In genomic region chr1:225923381-225923691, GRCh38 we compare ENCODE assay signal across 8 cellular contexts. TPM values are rescaled to one million over a fixed set of nuclear protein-coding genes. Genes with fewer than 3 reads are reported as not detected.
A peak's percentile ranks its signal among the peaks of the same experiment; 100 is the strongest.
DNase-seq lines count a peak whose midpoint lies in the region; ATAC-seq, FAIRE-seq and TF ChIP-seq lines count a peak whose summit lies in the region.

No MANE protein-coding gene starts in this region.

- H3K4me1 ChIP-seq in A549 (peaks cover 16% of the 10 kb centered on the region), mucosa of rectum (ENCODE audit: control insufficient read depth in 2 of 2, insufficient read depth in 2 of 2, low read length in 2 of 2) (peaks cover 16 to 22% of the 10 kb centered on the region in 2 donors)

- H3K27ac ChIP-seq in A549, result peak overlapping the region; percentile 98 to 99
- H3K27ac ChIP-seq in cingulate gyrus (ENCODE audit: low read depth, low read length), result peak overlapping the region; percentile 91
- peak overlapping the region; percentile 87 to 93 for H3K27ac ChIP-seq in mucosa of rectum (ENCODE audit: low read depth in 2 of 2, low read length in 2 of 2)

- H3K4me2 ChIP-seq in A549, result peak overlapping the region; percentile 89

- ATAC-seq in A549 (no peak; a peak in 1 of 6 replicates), GM18520 (IDR thresholded peaks at IDR 0.05; ENCODE audit: unreplicated experiment) (no peak)

- peak overlapping the region; percentile 94 to 96 for H3K9ac ChIP-seq in mucosa of rectum (ENCODE audit: low read depth in 1 of 2, low read length in 2 of 2)

- no peak for TF ChIP-seq RAD21 in A549 (conservative IDR thresholded peaks at IDR 0.05 in 1 of 2, IDR thresholded peaks at IDR 0.05 in 1 of 2)

- no peak for FAIRE-seq in A549 (lab: Jason Lieb, UNC)

- H3K4me3 ChIP-seq in A549, result peak overlapping the region; percentile 89
- peak overlapping the region; percentile 86 to 96 for H3K4me3 ChIP-seq in mucosa of rectum (ENCODE audit: low read length in 2 of 2)

- no peak for TF ChIP-seq POLR2A in A549 (IDR thresholded peaks at IDR 0.05; ENCODE audit: low read length)

- H3K9me3 ChIP-seq in A549 (no peaks in the 10 kb centered on the region), mucosa of rectum (ENCODE audit: control insufficient read depth in 2 of 2, low read length in 2 of 2) (no peaks in the 10 kb centered on the region)

- TF ChIP-seq CTCF in A549 (IDR thresholded peaks at IDR 0.05), result no peak

- CTCF ChIA-PET in A549 (lab: Yijun Ruan, JAX), result interaction anchor here (0.7 to 6.2 kb wide), 8 partner anchors 12 to 448 kb away, joined by 3 to 54 read pairs (median 4); partner anchors contain the start of gene EPHX1

- DNase-seq in A549 (ENCODE audit: low read depth in 1 of 2, low spot score in 1 of 2) (no peak), HuH-7.5 (ENCODE audit: low spot score) (peak; percentile 57), NCI-H2107 (lab: John Stamatoyannopoulos, UW) (no peak), NCI-H1417 (lab: John Stamatoyannopoulos, UW) (no peak), inferior parietal cortex (ENCODE audit: extremely low spot score) (no peak)

- H3K36me3 ChIP-seq in mucosa of rectum (ENCODE audit: control insufficient read depth in 2 of 2, insufficient read depth in 2 of 2, low read length in 2 of 2), result peaks cover 12 to 22% of the 10 kb centered on the region in 2 donors

- TF ChIP-seq EP300 in A549 (IDR thresholded peaks at IDR 0.05), result no peak

- POLR2A ChIA-PET in A549 (lab: Yijun Ruan, JAX), result interaction anchor here (0.6 to 1.9 kb wide), 9 partner anchors 12 to 270 kb away, joined by 6 to 14 read pairs (median 9); partner anchors contain the start of genes ENAH, H3-3A, SDE2 and SRP9

- no peaks in the 10 kb centered on the region for H3K27me3 ChIP-seq in mucosa of rectum (ENCODE audit: control insufficient read depth in 2 of 2, insufficient read depth in 2 of 2, low read length in 2 of 2)

- WGBS in A549 (ENCODE audit: missing lambda C conversion rate), result 3% methylated on average over 8 of the region's 8 CpGs

TF ChIP-seq in A549, 52 proteins besides CTCF, POLR2A, EP300 and RAD21:
- no peak for TF ChIP-seq FOXS1 (CRISPR knock-in tag; IDR thresholded peaks at IDR 0.05)
- TF ChIP-seq RFX5 (IDR thresholded peaks at IDR 0.05), result no peak
- no peak for TF ChIP-seq REST (IDR thresholded peaks at IDR 0.05)
- no peak for TF ChIP-seq ESRRA (IDR thresholded peaks at IDR 0.05; ENCODE audit: borderline replicate concordance, low read length)
- no peak for TF ChIP-seq PBX3 (IDR thresholded peaks at IDR 0.05)
- TF ChIP-seq TFCP2L1 (CRISPR knock-in tag; IDR thresholded peaks at IDR 0.05), result no peak
- no peak for TF ChIP-seq KDM5A (IDR thresholded peaks at IDR 0.05)
- TF ChIP-seq POLR2AphosphoS2 (conservative IDR thresholded peaks at IDR 0.05; ENCODE audit: low read length), result no peak
- TF ChIP-seq GATA3 (IDR thresholded peaks at IDR 0.05; ENCODE audit: borderline replicate concordance), result no peak
- no peak for TF ChIP-seq HEYL (CRISPR knock-in tag; IDR thresholded peaks at IDR 0.05)
- TF ChIP-seq SREBF2 (IDR thresholded peaks at IDR 0.05), result no peak
- TF ChIP-seq CHD4 (IDR thresholded peaks at IDR 0.05; ENCODE audit: borderline replicate concordance), result no peak
- TF ChIP-seq RNF2 (IDR thresholded peaks at IDR 0.05; ENCODE audit: borderline replicate concordance, low read depth), result no peak
- TF ChIP-seq RCOR1 (IDR thresholded peaks at IDR 0.05; ENCODE audit: low read depth, low read length), result no peak
- no peak for TF ChIP-seq HOXB13 (CRISPR knock-in tag; IDR thresholded peaks at IDR 0.05; ENCODE audit: low read depth)
- no peak for TF ChIP-seq JUNB (IDR thresholded peaks at IDR 0.05)
- no peak for TF ChIP-seq CBX8 (IDR thresholded peaks at IDR 0.05)
- no peak for TF ChIP-seq NPAS2 (CRISPR knock-in tag; IDR thresholded peaks at IDR 0.05; ENCODE audit: borderline replicate concordance)
- no peak for TF ChIP-seq USF2 (IDR thresholded peaks at IDR 0.05)

RNA-seq across cellular contexts. Expression of gene PYCR2, which starts 0.7 kb away (rescaled TPM):
- polyA plus RNA-seq in A549 (2011; rRNA removed) (45.4 and 45.8 TPM in 2 replicates), A549 (2017; fragmentation: RNase III; extraction: RNeasy Plus Mini Kit Qiagen cat#74134 plus additional on column Dnase treatment) (48.1 to 56.3 TPM (median 50.5 TPM) in 3 replicates)
- polyA plus RNA-seq in A549 (2012; cell fraction: cytosol; rRNA removed), result 74.5 and 87.9 TPM in 2 replicates
- 120 and 161 TPM in 2 replicates for polyA plus RNA-seq in A549 (2012; cell fraction: nucleus; rRNA removed)
- 48.0 and 55.9 TPM in 2 replicates for polyA minus RNA-seq in A549 (2011; rRNA and poly(A)+ RNA removed)

RNA-seq across cellular contexts. Expression of gene LEFTY2, which starts 17.7 kb away (rescaled TPM):
- 0.08 TPM in 1 of 2 replicates, not detected in the other for polyA plus RNA-seq in A549 (2011; rRNA removed)
- polyA plus RNA-seq in A549 (2012; cell fraction: cytosol; rRNA removed), result 0.04 and 0.07 TPM in 2 replicates
- polyA plus RNA-seq in A549 (2012; cell fraction: nucleus; rRNA removed), result 0.05 TPM in 1 of 2 replicates, not detected in the other
- polyA plus RNA-seq in A549 (2017; fragmentation: RNase III; extraction: RNeasy Plus Mini Kit Qiagen cat#74134 plus additional on column Dnase treatment), result not detected in 3 replicates
- polyA minus RNA-seq in A549 (2011; rRNA and poly(A)+ RNA removed), result not detected in 2 replicates

RNA-seq across cellular contexts. Expression of gene LEFTY1, which starts 34.4 kb away (rescaled TPM):
- polyA plus RNA-seq in A549 (2011; rRNA removed) (0.93 and 1.00 TPM in 2 replicates), A549 (2017; fragmentation: RNase III; extraction: RNeasy Plus Mini Kit Qiagen cat#74134 plus additional on column Dnase treatment) (0.10 to 0.32 TPM (median 0.24 TPM) in 3 replicates)
- 0.30 and 0.34 TPM in 2 replicates for polyA plus RNA-seq in A549 (2012; cell fraction: cytosol; rRNA removed)
- polyA plus RNA-seq in A549 (2012; cell fraction: nucleus; rRNA removed), result 0.61 and 0.64 TPM in 2 replicates
- 0.29 TPM in 1 of 2 replicates, not detected in the other for polyA minus RNA-seq in A549 (2011; rRNA and poly(A)+ RNA removed)

RNA-seq across cellular contexts. Expression of gene TMEM63A, which starts 41.2 kb away (rescaled TPM):
- polyA plus RNA-seq in A549 (2011; rRNA removed) (9.5 and 12.4 TPM in 2 replicates), A549 (2017; fragmentation: RNase III; extraction: RNeasy Plus Mini Kit Qiagen cat#74134 plus additional on column Dnase treatment) (6.9 to 7.5 TPM (median 7.4 TPM) in 3 replicates)
- 6.0 and 7.3 TPM in 2 replicates for polyA plus RNA-seq in A549 (2012; cell fraction: cytosol; rRNA removed)
- polyA plus RNA-seq in A549 (2012; cell fraction: nucleus; rRNA removed), result 45.6 and 50.6 TPM in 2 replicates
- polyA minus RNA-seq in A549 (2011; rRNA and poly(A)+ RNA removed), result 16.4 and 25.5 TPM in 2 replicates
